In the genomic region with DNA sequence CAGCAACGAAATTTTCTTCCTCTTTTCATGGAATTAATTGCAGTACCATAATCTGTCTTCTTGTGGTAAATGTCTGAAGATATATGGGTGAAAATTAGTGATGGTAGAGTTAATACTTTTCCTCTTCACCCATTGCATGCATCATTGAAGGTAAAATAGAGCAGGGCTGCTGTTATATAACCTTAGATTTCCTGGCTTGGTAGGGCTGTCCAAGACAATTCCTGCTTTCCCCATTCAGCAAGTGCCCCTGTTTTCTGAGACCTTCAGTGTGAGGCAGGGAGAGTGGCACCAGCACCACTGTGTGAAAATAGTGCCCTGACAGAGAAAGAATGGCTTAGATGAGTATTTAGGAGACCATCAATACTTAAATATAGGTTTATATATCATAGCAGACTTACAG, we compare ENCODE assay signal across 17 cellular contexts.
DNase-seq lines count a peak whose midpoint lies in the region; ATAC-seq lines count a peak whose summit lies in the region.
"Had no signal": no experiment of that assay in that cellular context is flagged by ENCODE, and none has a peak within 500 bp of the region (broad histone marks: within the 10 kb centered on the region; RNA-seq: fewer than 3 reads in every experiment).

No MANE protein-coding gene starts in this region.

- H3K4me1 Mint-ChIP-seq in stimulated activated effector memory CD8-positive, alpha-beta T cell treated with anti-CD3 and anti-CD28 coated beads, Interleukin-12 subunit alpha, Interleukin-12 subunit beta, amount 100 ng/mL, for 72 hours, result peaks cover under 1% of the 10 kb centered on the region

- no peak overlapping the region for H3K4me3 Mint-ChIP-seq in stimulated activated effector memory CD8-positive, alpha-beta T cell treated with anti-CD3 and anti-CD28 coated beads, Interleukin-12 subunit alpha, Interleukin-12 subunit beta, amount 100 ng/mL, for 72 hours
- H3K4me3 Mint-ChIP-seq: H9, HFFc6 had no signal

- peak overlapping the region; percentile 46 for H3K27ac Mint-ChIP-seq in stimulated activated effector memory CD8-positive, alpha-beta T cell treated with anti-CD3 and anti-CD28 coated beads, Interleukin-12 subunit alpha, Interleukin-12 subunit beta, amount 100 ng/mL, for 72 hours
- H3K27ac Mint-ChIP-seq: H9, HFFc6 had no signal

- peaks cover 2% of the 10 kb centered on the region for H3K9me3 Mint-ChIP-seq in stimulated activated effector memory CD8-positive, alpha-beta T cell treated with anti-CD3 and anti-CD28 coated beads, Interleukin-12 subunit alpha, Interleukin-12 subunit beta, amount 100 ng/mL, for 72 hours

- ATAC-seq in stimulated activated effector memory CD8-positive, alpha-beta T cell treated with anti-CD3 and anti-CD28 coated beads, Interleukin-12 subunit alpha, Interleukin-12 subunit beta, amount 100 ng/mL, for 72 hours, result no peak
- ATAC-seq in HG03175 (IDR thresholded peaks at IDR 0.05; ENCODE audit: unreplicated experiment) (no peak), HG02981 (IDR thresholded peaks at IDR 0.05; ENCODE audit: unreplicated experiment) (no peak)
- ATAC-seq: A549, HepG2, PC-3 had no signal

- DNase-seq in NOMO-1 treated with DMSO at 0.1 percent for 48 hours (lab: John Stamatoyannopoulos, UW; ENCODE audit: unreplicated experiment) (peak; percentile 44), NOMO-1 treated with dmso at 0.1 percent for 144 hours (lab: John Stamatoyannopoulos, UW; ENCODE audit: unreplicated experiment) (no peak), NCI-H69 (lab: John Stamatoyannopoulos, UW) (peak; percentile 86), cerebellar cortex (ENCODE audit: low spot score) (peak; percentile 76)
- DNase-seq in stimulated activated effector memory CD8-positive, alpha-beta T cell treated with anti-CD3 and anti-CD28 coated beads, Interleukin-12 subunit alpha, Interleukin-12 subunit beta, amount 100 ng/mL, for 72 hours (ENCODE audit: low spot score in 2 of 2), result no peak
- DNase-seq: BE2C, DMS79, GM23248, H9, HFFc6, KG1, PC-3, RPMI8226 had no signal

- no peaks in the 10 kb centered on the region for H3K36me3 Mint-ChIP-seq in stimulated activated effector memory CD8-positive, alpha-beta T cell treated with anti-CD3 and anti-CD28 coated beads, Interleukin-12 subunit alpha, Interleukin-12 subunit beta, amount 100 ng/mL, for 72 hours

Comparison
In these comparisons a context has a peak if more than half of its experiments do, and no peak if none do; other contexts are left out.
1. DNase-seq: peak in NOMO-1 treated with DMSO at 0.1 percent for 48 hours (single experiment), NCI-H69 (single experiment) and cerebellar cortex (single experiment); none in NOMO-1 treated with dmso at 0.1 percent for 144 hours (single experiment) and stimulated activated effector memory CD8-positive, alpha-beta T cell treated with anti-CD3 and anti-CD28 coated beads, Interleukin-12 subunit alpha, Interleukin-12 subunit beta, amount 100 ng/mL, for 72 hours (0 of 2).